In the genomic region with DNA sequence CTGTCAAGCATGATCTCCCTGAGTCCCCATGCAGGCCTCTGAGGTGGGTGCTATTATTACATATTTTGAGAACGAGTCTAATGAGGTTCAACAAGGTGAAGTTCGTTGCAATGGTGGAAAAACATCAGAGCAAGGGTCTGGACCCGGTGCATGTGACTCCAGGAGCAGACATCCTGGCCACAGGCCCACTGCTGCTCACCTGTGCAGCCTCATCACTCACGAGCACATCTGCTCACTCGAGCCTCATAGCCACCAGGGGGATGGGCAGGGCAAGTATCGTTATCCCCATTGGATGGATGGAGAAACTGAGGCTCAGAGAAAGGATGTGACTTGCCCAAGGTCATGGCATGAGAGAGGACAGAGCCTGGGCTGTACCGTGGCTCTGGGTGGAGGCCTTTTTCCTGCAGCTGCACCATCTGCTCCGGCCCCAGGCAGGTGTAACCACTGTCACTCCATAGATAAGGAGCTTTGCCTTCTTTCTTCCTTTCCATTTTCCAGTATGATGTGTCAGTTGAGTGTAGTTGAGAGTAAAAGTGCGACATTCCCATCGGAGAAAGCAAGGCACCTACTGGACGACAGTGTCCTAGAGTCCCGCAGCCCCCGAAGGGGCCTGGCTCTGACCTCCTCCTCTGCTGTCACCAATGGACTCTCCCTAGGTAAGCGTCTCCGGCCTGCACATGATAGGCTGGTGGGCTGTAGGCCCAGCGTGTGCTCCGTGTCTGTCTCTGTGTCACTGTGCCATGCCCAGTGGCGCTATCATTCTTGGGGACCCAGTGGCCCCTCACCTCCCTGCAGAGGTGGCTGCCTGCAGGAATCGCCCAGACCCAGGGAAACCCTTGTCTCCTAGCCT, we compare ENCODE assay signal across 2 cellular contexts.
TF ChIP-seq lines count a peak whose summit lies in the region.

No MANE protein-coding gene starts in this region.

TF ChIP-seq in A549, 52 proteins besides CTCF, POLR2A, EP300 and RAD21:
- no peak for TF ChIP-seq CBX8 (IDR thresholded peaks at IDR 0.05)
TF ChIP-seq in A549: peak in this region for 0.

TF ChIP-seq in H1, 55 proteins besides CTCF, POLR2A, EP300 and RAD21:
- TF ChIP-seq TEAD4 (IDR thresholded peaks at IDR 0.05; ENCODE audit: low read depth, low read length): no peak
- TF ChIP-seq RNF2 (IDR thresholded peaks at IDR 0.05; ENCODE audit: borderline replicate concordance, low read depth, low read length, missing control alignments, poor library complexity, severe bottlenecking): no peak
